Comparison of ENCODE assay signal across 30 cellular contexts in the genomic region with DNA sequence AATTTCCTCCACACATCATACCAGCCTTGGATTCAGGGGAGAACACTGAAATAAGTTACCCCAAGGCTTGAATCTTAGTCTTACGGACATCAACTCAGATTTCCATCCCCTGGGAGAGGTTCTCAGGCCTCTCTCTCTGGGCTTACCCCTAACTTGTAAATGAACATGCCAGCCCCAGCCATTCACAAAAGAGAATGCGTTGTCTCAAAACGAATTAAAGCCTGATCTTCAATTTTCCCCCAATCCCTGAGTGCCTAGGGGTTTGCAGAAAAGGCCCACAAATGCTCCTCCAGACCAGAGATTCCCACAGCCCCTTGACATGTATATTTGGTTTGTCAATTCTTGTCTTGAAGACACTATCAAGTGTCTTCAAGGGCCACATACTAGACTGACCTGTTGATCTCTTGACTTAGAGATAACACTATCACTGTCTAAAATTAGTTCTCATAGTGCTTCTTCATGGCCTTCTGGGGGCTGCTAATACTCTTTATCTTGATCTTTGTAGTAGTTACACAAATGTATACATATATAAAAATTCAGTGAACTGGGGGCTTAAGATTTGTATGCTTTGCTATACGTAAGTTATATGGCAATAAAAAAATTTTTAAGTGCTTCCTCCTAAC. TPM values are rescaled to one million over a fixed set of nuclear protein-coding genes. Genes with fewer than 3 reads are reported as not detected.
"Had no signal": no experiment of that assay in that cellular context is flagged by ENCODE, and none has a peak within 500 bp of the region (broad histone marks: within the 10 kb centered on the region; RNA-seq: fewer than 3 reads in every experiment).

No MANE protein-coding gene starts in this region.

- H3K27me3 ChIP-seq: ovary had no signal

- ATAC-seq: activated CD4-positive, alpha-beta T cell treated with anti-CD3 and anti-CD28 coated beads for 36 hours; foreskin keratinocyte; left cardiac atrium; natural killer cell treated with Interleukin-12 subunit alpha and Interleukin-12 subunit beta and Interleukin-15 and Interleukin-18, amount 100 ng/mL, for 72 hours; stimulated activated naive CD8-positive, alpha-beta T cell treated with anti-CD3 and anti-CD28 coated beads, Interleukin-15, Interleukin-2, amounts not matched to agents 100 U/mL and 50 U/mL, for 24 hours; upper lobe of right lung had no signal

- H3K4me1 ChIP-seq: foreskin keratinocyte had no signal

- H3K9me3 ChIP-seq: neutrophil, ovary, prostate gland, right atrium auricular region, upper lobe of right lung had no signal

- FAIRE-seq: astrocyte had no signal

- H3K36me3 ChIP-seq: neutrophil, ovary, prostate gland, right atrium auricular region, upper lobe of right lung had no signal

- H3K4me3 ChIP-seq: ovary, prostate gland, right atrium auricular region, upper lobe of right lung had no signal

- DNase-seq: activated B cell treated with CpG ODN at 0.5 μM for 24 hours; activated CD4-positive, alpha-beta T cell treated with anti-CD3 and anti-CD28 coated beads for 36 hours; activated CD4-positive, alpha-beta T cell treated with anti-CD3 and anti-CD28 coated beads, Interleukin-2, amount 50 U/mL, for 4 hours; activated CD8-positive, alpha-beta memory T cell treated with anti-CD3 and anti-CD28 coated beads for 24 hours; activated CD8-positive, alpha-beta memory T cell treated with anti-CD3 and anti-CD28 coated beads, Interleukin-2, amount 50 U/mL, for 4 hours; activated naive CD4-positive, alpha-beta T cell treated with Interleukin-2 at 50 U/mL for 16 hours; activated naive CD8-positive, alpha-beta T cell treated with anti-CD3 and anti-CD28 coated beads for 36 hours; activated T-cell treated with anti-CD3 and anti-CD28 coated beads, Interleukin-2, amount 50 U/mL, for 24 hours; central memory CD4-positive, alpha-beta T cell; effector memory CD4-positive, alpha-beta T cell; foreskin keratinocyte; hippocampal formation; left cardiac atrium; ovary; stimulated activated CD4-positive, alpha-beta T cell treated with anti-CD3 and anti-CD28 coated beads, Interleukin-12 subunit alpha, Interleukin-12 subunit beta, amount 100 ng/mL, for 4 hours; stimulated activated CD4-positive, alpha-beta T cell treated with anti-CD3 and anti-CD28 coated beads, Interleukin-4, amount 100 ng/mL, for 4 hours; stimulated activated naive CD8-positive, alpha-beta T cell treated with anti-CD3 and anti-CD28 coated beads, Interleukin-15, Interleukin-2, amounts not matched to agents 100 U/mL and 50 U/mL, for 24 hours; T1000 had no signal

- H3K27ac ChIP-seq: foreskin keratinocyte, neutrophil, ovary, right atrium auricular region, upper lobe of right lung had no signal

RNA-seq across cellular contexts. Expression of a gene that starts 11.9 kb away (rescaled TPM):
- total RNA-seq: activated B cell treated with CpG ODN at 0.5 μM for 24 hours; activated CD4-positive, alpha-beta T cell treated with anti-CD3 and anti-CD28 coated beads for 36 hours; activated naive CD8-positive, alpha-beta T cell treated with anti-CD3 and anti-CD28 coated beads for 36 hours; activated T-helper 2 cell treated with anti-CD3 and anti-CD28 coated beads, Interferon-gamma antibody, Interleukin-2, Interleukin-4, amounts not matched to agents 10 μg/mL and 5 μg/mL and 100 μg/mL, durations not matched to agents 14 hours and 24 hours and 36 hours; astrocyte; dermis microvascular lymphatic vessel endothelial cell; foreskin keratinocyte; left cardiac atrium; natural killer cell treated with Interleukin-12 subunit alpha and Interleukin-12 subunit beta and Interleukin-15 and Interleukin-18, amount 100 ng/mL, for 72 hours; ovary; right atrium auricular region; upper lobe of right lung had no signal
- polyA plus RNA-seq: esophagus, foreskin keratinocyte had no signal

RNA-seq across cellular contexts. Expression of a gene that starts 26.8 kb away (rescaled TPM):
- total RNA-seq: activated B cell treated with CpG ODN at 0.5 μM for 24 hours; activated CD4-positive, alpha-beta T cell treated with anti-CD3 and anti-CD28 coated beads for 36 hours; activated T-helper 2 cell treated with anti-CD3 and anti-CD28 coated beads, Interferon-gamma antibody, Interleukin-2, Interleukin-4, amounts not matched to agents 10 μg/mL and 5 μg/mL and 100 μg/mL, durations not matched to agents 14 hours and 24 hours and 36 hours; astrocyte; left cardiac atrium; right atrium auricular region; upper lobe of right lung had no signal
- polyA plus RNA-seq: esophagus had no signal

RNA-seq across cellular contexts. Expression of a gene that starts 30.8 kb away (rescaled TPM):
- total RNA-seq: activated B cell treated with CpG ODN at 0.5 μM for 24 hours; activated CD4-positive, alpha-beta T cell treated with anti-CD3 and anti-CD28 coated beads for 36 hours; activated naive CD8-positive, alpha-beta T cell treated with anti-CD3 and anti-CD28 coated beads for 36 hours; activated T-helper 2 cell treated with anti-CD3 and anti-CD28 coated beads, Interferon-gamma antibody, Interleukin-2, Interleukin-4, amounts not matched to agents 10 μg/mL and 5 μg/mL and 100 μg/mL, durations not matched to agents 14 hours and 24 hours and 36 hours; astrocyte; dermis microvascular lymphatic vessel endothelial cell; foreskin keratinocyte; left cardiac atrium; lower leg skin; natural killer cell treated with Interleukin-12 subunit alpha and Interleukin-12 subunit beta and Interleukin-15 and Interleukin-18, amount 100 ng/mL, for 72 hours; ovary; right atrium auricular region; skeletal muscle tissue; subcutaneous adipose tissue; upper lobe of right lung had no signal
- polyA plus RNA-seq: esophagus, foreskin keratinocyte, ovary had no signal

RNA-seq across cellular contexts. Expression of a gene that starts 37.7 kb away (rescaled TPM):
- total RNA-seq: activated CD4-positive, alpha-beta T cell treated with anti-CD3 and anti-CD28 coated beads for 36 hours; activated naive CD8-positive, alpha-beta T cell treated with anti-CD3 and anti-CD28 coated beads for 36 hours; activated T-helper 2 cell treated with anti-CD3 and anti-CD28 coated beads, Interferon-gamma antibody, Interleukin-2, Interleukin-4, amounts not matched to agents 10 μg/mL and 5 μg/mL and 100 μg/mL, durations not matched to agents 14 hours and 24 hours and 36 hours; astrocyte; right atrium auricular region had no signal

RNA-seq across cellular contexts. Expression of a gene that starts 46.5 kb away (rescaled TPM):
- total RNA-seq: activated B cell treated with CpG ODN at 0.5 μM for 24 hours; activated CD4-positive, alpha-beta T cell treated with anti-CD3 and anti-CD28 coated beads for 36 hours; activated naive CD8-positive, alpha-beta T cell treated with anti-CD3 and anti-CD28 coated beads for 36 hours; activated T-helper 2 cell treated with anti-CD3 and anti-CD28 coated beads, Interferon-gamma antibody, Interleukin-2, Interleukin-4, amounts not matched to agents 10 μg/mL and 5 μg/mL and 100 μg/mL, durations not matched to agents 14 hours and 24 hours and 36 hours; astrocyte; left cardiac atrium; right atrium auricular region had no signal
